ENCODE assay signal across 8 cellular contexts in genomic region chr17:81285179-81285878, GRCh38. TPM values are rescaled to one million over a fixed set of nuclear protein-coding genes. Genes with fewer than 3 reads are reported as not detected.
A peak's percentile ranks its signal among the peaks of the same experiment; 100 is the strongest.
DNase-seq lines count a peak whose midpoint lies in the region; ATAC-seq and TF ChIP-seq lines count a peak whose summit lies in the region.

No MANE protein-coding gene starts in this region.

- H3K27ac Mint-ChIP-seq in activated naive CD8-positive, alpha-beta T cell treated with anti-CD3 and anti-CD28 coated beads, Interleukin-2, amount 10 ng/mL, durations not matched to agents 7 days and 5 days = peak overlapping the region; percentile 72
- H3K27ac Mint-ChIP-seq in immature natural killer cell = peak overlapping the region; percentile 61 to 92 (median 90)

- peak; percentile 64; the same call in 2 of the 3 replicates for ATAC-seq in DND-41 (ENCODE audit: insufficient read depth, low read depth)
- peak; percentile 85 for ATAC-seq in activated naive CD8-positive, alpha-beta T cell treated with anti-CD3 and anti-CD28 coated beads, Interleukin-2, amount 10 ng/mL, durations not matched to agents 7 days and 5 days (ENCODE audit: low read depth)

- H3K27ac ChIP-seq in DND-41 (ENCODE audit: low read length) = no peak overlapping the region
- H3K27ac ChIP-seq in SK-N-MC = peak overlapping the region; percentile 60

- H3K4me1 ChIP-seq in DND-41 (ENCODE audit: insufficient read depth, low read length) = no peaks in the 10 kb centered on the region

- H3K36me3 ChIP-seq in DND-41 (ENCODE audit: insufficient read depth, low read length) = peaks cover 75% of the 10 kb centered on the region
- H3K36me3 ChIP-seq in SK-N-MC (ENCODE audit: insufficient read depth, low read length) = peaks cover 12% of the 10 kb centered on the region; the same call in 1 of the 2 replicates

- POLR2A ChIA-PET in activated naive CD8-positive, alpha-beta T cell treated with anti-CD3 and anti-CD28 coated beads, Interleukin-2, amount 10 ng/mL, durations not matched to agents 7 days and 5 days (lab: Charles Lee) = interaction anchor here (1.1 to 3.2 kb wide), 2 partner anchors 10 to 196 kb away, joined by 3 to 13 read pairs; partner anchors contain the start of gene SLC38A10

- peaks cover 22% of the 10 kb centered on the region for H3K4me1 Mint-ChIP-seq in activated naive CD8-positive, alpha-beta T cell treated with anti-CD3 and anti-CD28 coated beads, Interleukin-2, amount 10 ng/mL, durations not matched to agents 7 days and 5 days
- peaks cover 37 to 49% of the 10 kb centered on the region in 2 donors for H3K4me1 Mint-ChIP-seq in immature natural killer cell

- H3K9me3 Mint-ChIP-seq in activated naive CD8-positive, alpha-beta T cell treated with anti-CD3 and anti-CD28 coated beads, Interleukin-2, amount 10 ng/mL, durations not matched to agents 7 days and 5 days = no peaks in the 10 kb centered on the region
- H3K9me3 Mint-ChIP-seq in immature natural killer cell = no peaks in the 10 kb centered on the region

- H3K4me2 ChIP-seq in DND-41 (ENCODE audit: insufficient read depth, low read length) = no peak overlapping the region

- H3K9ac ChIP-seq in DND-41 (ENCODE audit: low read depth, low read length) = no peak overlapping the region
- no peak overlapping the region for H3K9ac ChIP-seq in SK-N-MC (ENCODE audit: insufficient read length)

- TF ChIP-seq CTCF in DND-41 (IDR thresholded peaks at IDR 0.05; ENCODE audit: borderline replicate concordance, extremely low read depth, low read length, poor library complexity, severe bottlenecking) = no peak

- H4K20me1 ChIP-seq in DND-41 (ENCODE audit: insufficient read depth, low read length) = peaks cover 43% of the 10 kb centered on the region

- H3K27me3 Mint-ChIP-seq in activated naive CD8-positive, alpha-beta T cell treated with anti-CD3 and anti-CD28 coated beads, Interleukin-2, amount 10 ng/mL, durations not matched to agents 7 days and 5 days = no peaks in the 10 kb centered on the region
- no peaks in the 10 kb centered on the region for H3K27me3 Mint-ChIP-seq in immature natural killer cell (ENCODE audit: low read depth in 3 of 3)

- H3K4me3 ChIP-seq in DND-41 (ENCODE audit: low read depth in 1 of 2, low read length in 2 of 2) = no peak overlapping the region
- no peak overlapping the region for H3K4me3 ChIP-seq in SK-N-MC

- H3K27me3 ChIP-seq in DND-41 (ENCODE audit: insufficient read depth, low read length, poor library complexity) = no peaks in the 10 kb centered on the region

- peak; percentile 45 for DNase-seq in DND-41
- DNase-seq in SK-N-MC (ENCODE audit: low read depth, low spot score) = no peak
- DNase-seq in activated naive CD8-positive, alpha-beta T cell treated with anti-CD3 and anti-CD28 coated beads, Interleukin-2, amount 10 ng/mL, durations not matched to agents 7 days and 5 days = peak; percentile 67
- peak; percentile 57 to 58 (median 57) for DNase-seq in immature natural killer cell
- peak; percentile 54 to 57 for DNase-seq in stimulated activated CD4-positive, alpha-beta T cell treated with anti-CD3 and anti-CD28 coated beads, Interleukin-4, amount 100 ng/mL, for 48 hours (ENCODE audit: low read depth in 2 of 2)
- no peak for DNase-seq in H4 (ENCODE audit: low spot score)
- no peak for DNase-seq in LoVo (ENCODE audit: low spot score)
- no peak for DNase-seq in HuH-7.5 (ENCODE audit: low spot score)

- H3K9me3 ChIP-seq in DND-41 (ENCODE audit: insufficient read depth, low read length, severe bottlenecking) (no peaks in the 10 kb centered on the region), SK-N-MC (ENCODE audit: low read depth, low read length) (no peaks in the 10 kb centered on the region)

- peaks cover 49% of the 10 kb centered on the region for H3K79me2 ChIP-seq in DND-41 (ENCODE audit: insufficient read depth, low read length)

- H2AFZ ChIP-seq in DND-41 (ENCODE audit: low read depth, low read length) = no peak overlapping the region

- peaks cover 6% of the 10 kb centered on the region for H3K36me3 Mint-ChIP-seq in activated naive CD8-positive, alpha-beta T cell treated with anti-CD3 and anti-CD28 coated beads, Interleukin-2, amount 10 ng/mL, durations not matched to agents 7 days and 5 days
- peaks cover 3 to 8% (median 6%) of the 10 kb centered on the region in 3 donors for H3K36me3 Mint-ChIP-seq in immature natural killer cell

- peak overlapping the region; percentile 83 for H3K4me3 Mint-ChIP-seq in activated naive CD8-positive, alpha-beta T cell treated with anti-CD3 and anti-CD28 coated beads, Interleukin-2, amount 10 ng/mL, durations not matched to agents 7 days and 5 days
- peak overlapping the region; percentile 87 to 91 (median 91) for H3K4me3 Mint-ChIP-seq in immature natural killer cell

RNA-seq across cellular contexts. Expression of gene SLC38A10, which starts 9.8 kb away (rescaled TPM):
- total RNA-seq in activated naive CD8-positive, alpha-beta T cell treated with anti-CD3 and anti-CD28 coated beads, Interleukin-2, amount 10 ng/mL, durations not matched to agents 7 days and 5 days = 10 to 100 TPM; 68.0 to 71.3 TPM
- 10 to 100 TPM; 46.8 to 98.7 (median 46.8) TPM for polyA plus RNA-seq in immature natural killer cell
- total RNA-seq in H4 (2014; rRNA removed; shearing (Covaris generic)) = 40.9 and 67.3 TPM in 2 replicates

RNA-seq across cellular contexts. Expression of gene NDUFAF8, which starts 46.2 kb away (rescaled TPM):
- total RNA-seq in activated naive CD8-positive, alpha-beta T cell treated with anti-CD3 and anti-CD28 coated beads, Interleukin-2, amount 10 ng/mL, durations not matched to agents 7 days and 5 days = 10 to 100 TPM; 33.0 to 44.6 TPM
- 100 to 1,000 TPM in 1 of 3 donors, 10 to 100 TPM in 2; 61.2 to 121 (median 67.8) TPM for polyA plus RNA-seq in immature natural killer cell
- total RNA-seq in H4 (2014; rRNA removed; shearing (Covaris generic)) = 47.4 and 77.7 TPM in 2 replicates

RNA-seq across cellular contexts. Expression of gene TEPSIN, which starts 46.5 kb away (rescaled TPM):
- total RNA-seq in activated naive CD8-positive, alpha-beta T cell treated with anti-CD3 and anti-CD28 coated beads, Interleukin-2, amount 10 ng/mL, durations not matched to agents 7 days and 5 days = 10 to 100 TPM; 71.1 to 78.8 TPM
- polyA plus RNA-seq in immature natural killer cell = 1 to 10 TPM; 1.6 to 7.3 (median 5.0) TPM
- 3.4 and 4.0 TPM in 2 replicates for total RNA-seq in H4 (2014; rRNA removed; shearing (Covaris generic))

Comparison
In these comparisons a context has a peak if more than half of its experiments do, and no peak if none do; other contexts are left out.
1. DNase-seq: peak in DND-41 (single experiment), activated naive CD8-positive, alpha-beta T cell treated with anti-CD3 and anti-CD28 coated beads, Interleukin-2, amount 10 ng/mL, durations not matched to agents 7 days and 5 days (single experiment), immature natural killer cell (3 of 3) and stimulated activated CD4-positive, alpha-beta T cell treated with anti-CD3 and anti-CD28 coated beads, Interleukin-4, amount 100 ng/mL, for 48 hours (2 of 2); none in SK-N-MC (single experiment), H4 (single experiment), LoVo (single experiment) and HuH-7.5 (single experiment).
2. RNA of gene TEPSIN, which starts 46.5 kb away (total RNA-seq): 71.1 to 78.8 TPM in activated naive CD8-positive, alpha-beta T cell treated with anti-CD3 and anti-CD28 coated beads, Interleukin-2, amount 10 ng/mL, durations not matched to agents 7 days and 5 days; 3.4 to 4.0 TPM in H4; every median in the first group is over 10 times any median in the second.